ENCODE assay signal across 21 cellular contexts in the genomic region with DNA sequence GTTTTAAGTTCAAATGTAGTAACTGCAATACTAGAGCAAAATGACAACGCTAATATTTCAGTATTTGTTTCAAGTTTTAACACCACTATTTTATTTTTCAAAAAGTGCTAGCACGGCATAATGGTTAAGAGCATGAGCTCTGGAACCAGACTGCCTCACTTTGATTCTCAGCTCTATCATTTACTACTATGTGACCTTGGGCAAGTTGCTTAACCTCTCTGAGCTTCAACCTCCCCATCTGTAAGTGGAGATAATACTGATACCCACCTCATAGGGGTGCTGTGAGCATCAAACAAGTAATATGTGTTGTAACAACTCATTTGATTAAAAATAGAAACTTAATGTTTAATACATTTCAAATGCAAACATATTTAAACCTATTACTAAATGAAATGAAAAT.
"Had no signal": no experiment of that assay in that cellular context is flagged by ENCODE, and none has a peak within 500 bp of the region (broad histone marks: within the 10 kb centered on the region; RNA-seq: fewer than 3 reads in every experiment).

No MANE protein-coding gene starts in this region.

- H3K9me3 Mint-ChIP-seq: dendritic cell treated with granulocyte-macrophage colony-stimulating factor and Interleukin-4, amounts not matched to agents 40 ng/mL and 50 ng/mL, for 4 days; effector memory CD8-positive, alpha-beta T cell; mesothelial cell of epicardium had no signal

- H3K27ac ChIP-seq: colonic mucosa, esophagus muscularis mucosa, gastrocnemius medialis, heart right ventricle, left lung, lower lobe of right lung had no signal

- H3K4me1 ChIP-seq: colonic mucosa, esophagus muscularis mucosa, gastrocnemius medialis, heart right ventricle, left lung, lower lobe of right lung had no signal

- H3K27me3 ChIP-seq: colonic mucosa, esophagus muscularis mucosa, gastrocnemius medialis, heart right ventricle, left lung had no signal

- ATAC-seq: effector memory CD8-positive, alpha-beta T cell; gastrocnemius medialis; heart right ventricle; left cardiac atrium; left lung; left ventricle myocardium superior; lower lobe of right lung; mucosa of descending colon had no signal

- H3K36me3 Mint-ChIP-seq: mesothelial cell of epicardium, naive B cell had no signal

- H3K36me3 ChIP-seq: colonic mucosa, esophagus muscularis mucosa, gastrocnemius medialis, heart right ventricle, left lung, lower lobe of right lung had no signal

- H3K4me1 Mint-ChIP-seq: mesothelial cell of epicardium, naive B cell had no signal

- H3K4me3 ChIP-seq: colonic mucosa, esophagus muscularis mucosa, gastrocnemius medialis, heart right ventricle, left lung, lower lobe of right lung, mucosa of descending colon had no signal

- H3K4me3 Mint-ChIP-seq: dendritic cell treated with granulocyte-macrophage colony-stimulating factor and Interleukin-4, amounts not matched to agents 40 ng/mL and 50 ng/mL, for 4 days; effector memory CD8-positive, alpha-beta T cell; mesothelial cell of epicardium; naive B cell had no signal

- DNase-seq: colonic mucosa; cortex of kidney; effector CD8-positive, alpha-beta T cell; effector memory CD8-positive, alpha-beta T cell; foreskin fibroblast; foreskin melanocyte; gastrocnemius medialis; glutamatergic neuron; head of caudate nucleus; heart right ventricle; hippocampal formation; left cardiac atrium; left lung; left ventricle myocardium superior; lower lobe of right lung; mesenchymal stem cell; mucosa of descending colon; naive B cell had no signal

- H3K9me3 ChIP-seq: colonic mucosa, esophagus muscularis mucosa, gastrocnemius medialis, heart right ventricle, left lung, lower lobe of right lung, mucosa of descending colon had no signal

- H3K27ac Mint-ChIP-seq: dendritic cell treated with granulocyte-macrophage colony-stimulating factor and Interleukin-4, amounts not matched to agents 40 ng/mL and 50 ng/mL, for 4 days; effector memory CD8-positive, alpha-beta T cell; mesothelial cell of epicardium; naive B cell had no signal

- H3K27me3 Mint-ChIP-seq: dendritic cell treated with granulocyte-macrophage colony-stimulating factor and Interleukin-4, amounts not matched to agents 40 ng/mL and 50 ng/mL, for 4 days had no signal
